In genomic region chr1:21229246-21230000, GRCh38 we compare ENCODE assay signal across 19 cellular contexts. TPM values are rescaled to one million over a fixed set of nuclear protein-coding genes. Genes with fewer than 3 reads are reported as not detected.
A peak's percentile ranks its signal among the peaks of the same experiment; 100 is the strongest.
DNase-seq lines count a peak whose midpoint lies in the region; ATAC-seq and TF ChIP-seq lines count a peak whose summit lies in the region.
"Had no signal": no experiment of that assay in that cellular context is flagged by ENCODE, and none has a peak within 500 bp of the region (broad histone marks: within the 10 kb centered on the region; RNA-seq: fewer than 3 reads in every experiment).

No MANE protein-coding gene starts in this region.

- H3K27me3 ChIP-seq in IMR-90 (ENCODE audit: control insufficient read depth, insufficient read depth, low read length) (no peaks in the 10 kb centered on the region), mammary epithelial cell (ENCODE audit: insufficient read depth, low read length) (no peaks in the 10 kb centered on the region), uterus (no peaks in the 10 kb centered on the region)
- H3K27me3 ChIP-seq: BLaER1 treated with 17β-estradiol and CSF1 and Interleukin-3, amounts not matched to agents 10 nM and 100 nM; cardiac muscle cell; vagina had no signal

- CTCF ChIA-PET in IMR-90 (lab: Yijun Ruan, JAX) (interaction anchor here (1.3 kb wide), 1 partner anchor 139 kb away, joined by 3 read pairs; no protein-coding TSS in a partner anchor), mammary epithelial cell (lab: Charles Lee; ENCODE audit: low non-redundant PET) (interaction anchor here (0.6 kb wide), 1 partner anchor 106 kb away, joined by 4 read pairs; no protein-coding TSS in a partner anchor), HEK293T (lab: Yijun Ruan, JAX) (interaction anchor here (0.6 to 1.1 kb wide), 3 partner anchors 17 to 157 kb away, joined by 3 to 5 read pairs (median 4); no protein-coding TSS in a partner anchor)

- no peak overlapping the region for H3K14ac ChIP-seq in IMR-90 (replicated peaks; ENCODE audit: low read depth, low read length)

- dilution Hi-C loops in IMR-90 (cut with HindIII; ENCODE audit: low sequenced_read_pairs, unreplicated experiment) (no loop called here), mammary epithelial cell (cut with HindIII; ENCODE audit: low sequenced_read_pairs) (no loop called here)

- H4K20me1 ChIP-seq in IMR-90 (ENCODE audit: insufficient read depth, low read length) (no peaks in the 10 kb centered on the region), mammary epithelial cell (ENCODE audit: insufficient read depth, low read length) (no peaks in the 10 kb centered on the region)

- TF ChIP-seq CTCF in IMR-90 (conservative IDR thresholded peaks at IDR 0.05; ENCODE audit: low read depth, low read length) (no peak), mammary epithelial cell (conservative IDR thresholded peaks at IDR 0.05 in 1 of 2, IDR thresholded peaks at IDR 0.05 in 1 of 2; ENCODE audit: extremely low read depth in 1 of 2, insufficient read depth in 1 of 2, low read depth in 1 of 2, low read length in 2 of 2) (no peak), uterus (IDR thresholded peaks at IDR 0.05) (no peak)

- ATAC-seq in IMR-90 (ENCODE audit: low read depth) (peak; percentile 31), HG03571 (IDR thresholded peaks at IDR 0.05; ENCODE audit: unreplicated experiment) (no peak)
- ATAC-seq: natural killer cell treated with Interleukin-12 subunit alpha and Interleukin-12 subunit beta and Interleukin-15 and Interleukin-18, amount 100 ng/mL, for 72 hours had no signal

- POLR2A ChIA-PET in IMR-90 (lab: Charles Lee; ENCODE audit: unreplicated experiment): no interaction called here
- POLR2A ChIA-PET in HEK293T (lab: Yijun Ruan, JAX): no interaction called here

- BruUV-seq in IMR-90 (replicated peaks; lab: Mats Ljungman, UMichigan) (no TSS peak), mammary epithelial cell (replicated peaks; lab: Mats Ljungman, UMichigan) (no TSS peak)

- no peaks in the 10 kb centered on the region for H3K79me2 ChIP-seq in mammary epithelial cell (ENCODE audit: insufficient read depth, low read length)

- in situ Hi-C loops in IMR-90 (cut with MboI; ENCODE audit: low sequenced_read_pairs): no loop called here
- in situ Hi-C loops in mammary epithelial cell (cut with MboI; ENCODE audit: low sequenced_read_pairs in 2 of 2): no loop called here

- no peak overlapping the region for H4K5ac ChIP-seq in IMR-90 (ENCODE audit: low read depth, low read length)

- H2AFZ ChIP-seq in IMR-90 (replicated peaks; ENCODE audit: low read length, poor library complexity): no peak overlapping the region
- no peak overlapping the region for H2AFZ ChIP-seq in mammary epithelial cell (ENCODE audit: low read depth, low read length)

- H3K9me1 ChIP-seq in IMR-90 (ENCODE audit: insufficient read depth, low read length): peaks cover 11% of the 10 kb centered on the region; the same call in 1 of the 2 replicates

- H2BK20ac ChIP-seq in IMR-90 (ENCODE audit: low read depth, low read length): no peak overlapping the region

- H3K4me1 ChIP-seq in IMR-90 (ENCODE audit: control insufficient read depth, insufficient read depth, low read length) (peaks cover 2% of the 10 kb centered on the region; the same call in 1 of the 2 replicates), mammary epithelial cell (ENCODE audit: insufficient read depth, low read length) (no peaks in the 10 kb centered on the region), uterus (no peaks in the 10 kb centered on the region)
- H3K4me1 ChIP-seq: vagina had no signal

- intact Hi-C loops in IMR-90 (cut with micrococcal nuclease) (no loop called here), mammary epithelial cell (cut with micrococcal nuclease) (no loop called here), uterus (cut with DNase I; ENCODE audit: low total_unique reads) (no loop called here)

- peaks cover 50% of the 10 kb centered on the region for H3K36me3 ChIP-seq in IMR-90 (ENCODE audit: control insufficient read depth, insufficient read depth, low read length)
- H3K36me3 ChIP-seq in mammary epithelial cell (ENCODE audit: insufficient read depth, low read length): no peaks in the 10 kb centered on the region
- no peaks in the 10 kb centered on the region for H3K36me3 ChIP-seq in uterus

- H2AK5ac ChIP-seq in IMR-90 (ENCODE audit: low read depth, low read length): no peak overlapping the region

- no peak overlapping the region for H2BK120ac ChIP-seq in IMR-90 (ENCODE audit: low read depth, low read length)

- no peak overlapping the region for H2AK9ac ChIP-seq in IMR-90 (replicated peaks; ENCODE audit: low read depth, low read length, poor library complexity)

- H2BK5ac ChIP-seq in IMR-90 (ENCODE audit: low read depth, low read length, poor library complexity, severe bottlenecking): peak overlapping the region; percentile 31

- 0 out of 2 replicates have a peak overlapping the region, but pooled peaks have one; percentile 13 for H3K18ac ChIP-seq in IMR-90 (ENCODE audit: low read depth, low read length)

- H3K4me3 ChIP-seq in IMR-90 (ENCODE audit: insufficient read depth, low read depth, low read length) (no peak overlapping the region), mammary epithelial cell (replicated peaks in 1 of 3; ENCODE audit: insufficient read depth in 1 of 3, low read depth in 2 of 3, low read length in 3 of 3) (no peak overlapping the region), uterus (no peak overlapping the region)
- H3K4me3 ChIP-seq: BLaER1 treated with 17β-estradiol and CSF1 and Interleukin-3, amounts not matched to agents 10 nM and 100 nM; cardiac muscle cell; vagina had no signal

- H4K91ac ChIP-seq in IMR-90 (ENCODE audit: insufficient read depth, low read depth, low read length): no peak overlapping the region

- H3K9me3 ChIP-seq in IMR-90 (ENCODE audit: control insufficient read depth, insufficient read depth, low read length) (no peaks in the 10 kb centered on the region), mammary epithelial cell (replicated peaks; ENCODE audit: insufficient read depth, low read length) (no peaks in the 10 kb centered on the region), uterus (no peaks in the 10 kb centered on the region)
- H3K9me3 ChIP-seq: BLaER1 treated with 17β-estradiol and CSF1 and Interleukin-3, amounts not matched to agents 10 nM and 100 nM; vagina had no signal

- H4K8ac ChIP-seq in IMR-90 (ENCODE audit: low read depth in 2 of 2, low read length in 2 of 2): no peak overlapping the region

- no peak overlapping the region for H3K56ac ChIP-seq in IMR-90 (ENCODE audit: extremely low read depth, insufficient read depth, low read length)

- H3K23ac ChIP-seq in IMR-90 (ENCODE audit: low read depth, low read length): no peak overlapping the region

- H3K4ac ChIP-seq in IMR-90 (ENCODE audit: low read depth, low read length): no peak overlapping the region

- no peak for TF ChIP-seq POLR2A in IMR-90 (IDR thresholded peaks at IDR 0.05; ENCODE audit: low read depth, low read length)
- no peak for TF ChIP-seq POLR2A in uterus (IDR thresholded peaks at IDR 0.05)

- peaks cover 0 to 9% of the 10 kb centered on the region in 2 experiments; a peak in 1 of 4 replicates for H3K79me1 ChIP-seq in IMR-90 (ENCODE audit: low read depth in 1 of 2, low read length in 2 of 2)

- WGBS in IMR-90 (ENCODE audit: extremely low coverage in 2 of 2, insufficient read length in 1 of 2), 2 experiments: 40% methylated on average over 1 of the region's 4 CpGs; no CpG with 5 or more reads in 1 of the 2 experiments
- 90% methylated on average over 4 of the region's 4 CpGs for WGBS in mammary epithelial cell (ENCODE audit: low coverage, missing lambda C conversion rate)

- DNase-seq in EL: peak; percentile 56
- peak; percentile 80 for DNase-seq in IMR-90
- peak; percentile 58 for DNase-seq in mammary epithelial cell
- peak; percentile 19 for DNase-seq in kidney tubule cell (ENCODE audit: low spot score)
- no peak for DNase-seq in uterus
- DNase-seq in HEK293T (ENCODE audit: extremely low spot score): no peak
- DNase-seq: activated naive CD4-positive, alpha-beta T cell treated with anti-CD3 and anti-CD28 coated beads, Interleukin-2, amount 50 U/mL, for 16 hours; activated T-cell treated with anti-CD3 and anti-CD28 coated beads for 4 hours; erythroblast; Kasumi-1; kidney; mesendoderm; NCI-H1417 treated with DMSO at 0.1 percent for 48 hours; NCI-H774 had no signal

- H3K4me2 ChIP-seq in IMR-90 (ENCODE audit: low read depth, low read length) (no peak overlapping the region), mammary epithelial cell (ENCODE audit: insufficient read depth, low read depth, low read length) (no peak overlapping the region)
- H3K4me2 ChIP-seq: BLaER1 treated with 17β-estradiol and CSF1 and Interleukin-3, amounts not matched to agents 10 nM and 100 nM had no signal

- no peak overlapping the region for H3K27ac ChIP-seq in IMR-90 (ENCODE audit: insufficient read depth, low read length)
- no peak overlapping the region for H3K27ac ChIP-seq in mammary epithelial cell (ENCODE audit: insufficient read depth, low read depth, low read length)
- H3K27ac ChIP-seq in uterus: no peak overlapping the region
- H3K27ac ChIP-seq: BLaER1 treated with 17β-estradiol and CSF1 and Interleukin-3, amounts not matched to agents 10 nM and 100 nM; cardiac muscle cell; vagina had no signal

- H3K9ac ChIP-seq in IMR-90 (ENCODE audit: low read depth, low read length): no peak overlapping the region
- no peak overlapping the region for H3K9ac ChIP-seq in mammary epithelial cell (ENCODE audit: insufficient read depth, low read length)
- H3K9ac ChIP-seq: BLaER1 treated with 17β-estradiol and CSF1 and Interleukin-3, amounts not matched to agents 10 nM and 100 nM had no signal

- no peak overlapping the region for H2BK15ac ChIP-seq in IMR-90 (ENCODE audit: low read depth, low read length)

- no peak for TF ChIP-seq RAD21 in IMR-90 (IDR thresholded peaks at IDR 0.05; ENCODE audit: low read length)

TF ChIP-seq in IMR-90, 13 proteins besides CTCF, POLR2A, EP300 and RAD21:
- peak; percentile 52; the same call in 1 of the 2 replicates for TF ChIP-seq CEBPB (IDR thresholded peaks at IDR 0.05; ENCODE audit: low read depth, low read length)
- TF ChIP-seq RCOR1 (IDR thresholded peaks at IDR 0.05; ENCODE audit: insufficient replicate concordance, low read length): no peak

TF ChIP-seq in HEK293T, 16 proteins besides CTCF, POLR2A, EP300 and RAD21 (continues in another document):
- TF ChIP-seq CTBP1 (IDR thresholded peaks at IDR 0.05; ENCODE audit: borderline replicate concordance): no peak
- no peak for TF ChIP-seq ARNT (IDR thresholded peaks at IDR 0.05)
- no peak for TF ChIP-seq NFRKB (IDR thresholded peaks at IDR 0.05)
- TF ChIP-seq FOXK2 (IDR thresholded peaks at IDR 0.05): no peak
- TF ChIP-seq LEF1 (IDR thresholded peaks at IDR 0.05; ENCODE audit: borderline replicate concordance): no peak
- no peak for TF ChIP-seq L3MBTL2 (conservative IDR thresholded peaks at IDR 0.05)
- no peak for TF ChIP-seq ZNF384 (IDR thresholded peaks at IDR 0.05)
- no peak for TF ChIP-seq TARDBP (IDR thresholded peaks at IDR 0.05)
- TF ChIP-seq SUZ12 (IDR thresholded peaks at IDR 0.05): no peak

RNA-seq across cellular contexts. Expression of gene EIF4G3, which starts 52.7 kb away (rescaled TPM):
- 25.8 and 29.2 TPM in 2 replicates for total RNA-seq in IMR-90 (2012; rRNA removed)
- 49.2 and 49.6 TPM in 2 replicates for polyA plus RNA-seq in IMR-90 (2012; rRNA removed)
- polyA plus RNA-seq in IMR-90 (2012; cell fraction: cytosol; rRNA removed): 13.0 and 18.0 TPM in 2 replicates
- polyA plus RNA-seq in IMR-90 (2012; cell fraction: nucleus; rRNA removed; ENCODE audit: low replicate concordance): 47.7 and 85.2 TPM in 2 replicates
- 10 to 100 TPM; 50.3 to 79.9 TPM for total RNA-seq in mammary epithelial cell
- polyA plus RNA-seq in mammary epithelial cell: 43.6 TPM
- 43.9 TPM for polyA minus RNA-seq in mammary epithelial cell
- 10 to 100 TPM; 18.8 to 75.0 (median 34.9) TPM for total RNA-seq in uterus

Comparison
In these comparisons a context has a peak if more than half of its experiments do, and no peak if none do; other contexts are left out.
1. DNase-seq: peak in EL (single experiment), IMR-90 (single experiment), mammary epithelial cell (single experiment) and kidney tubule cell (single experiment); none in uterus (0 of 2) and HEK293T (single experiment).